ENCODE assay signal across 1 cellular context in the genomic region with DNA sequence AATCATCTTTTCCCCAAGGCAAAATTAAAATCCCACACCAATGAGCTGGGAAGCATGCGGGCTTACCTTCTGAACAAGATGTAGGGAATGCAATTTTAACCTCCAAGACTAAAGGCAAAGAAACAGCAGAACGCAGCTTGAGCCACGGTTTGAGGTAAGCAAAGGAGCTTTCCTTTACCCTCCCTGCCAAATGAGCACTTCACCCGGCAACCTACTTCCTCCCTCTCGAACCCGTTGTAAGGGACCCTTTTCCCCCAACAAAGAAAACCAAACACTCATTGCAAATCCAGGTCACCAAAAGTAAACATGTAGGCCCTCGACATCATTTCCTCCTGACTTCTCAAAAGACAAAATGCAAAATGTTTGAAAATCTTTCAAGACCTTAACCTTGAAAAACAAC.
TF ChIP-seq lines count a peak whose summit lies in the region.

No MANE protein-coding gene starts in this region.

TF ChIP-seq in H1, 55 proteins besides CTCF, POLR2A, EP300 and RAD21:
- no peak for TF ChIP-seq CHD1 (IDR thresholded peaks at IDR 0.05; ENCODE audit: low read depth, low read length)
- TF ChIP-seq SUZ12 (IDR thresholded peaks at IDR 0.05; ENCODE audit: low read length), result no peak
- TF ChIP-seq JUND (IDR thresholded peaks at IDR 0.05; ENCODE audit: low read length), result no peak
- TF ChIP-seq NANOG (IDR thresholded peaks at IDR 0.05; ENCODE audit: insufficient read depth, low read depth, low read length, poor library complexity, severe bottlenecking), result no peak
- TF ChIP-seq RFX5 (IDR thresholded peaks at IDR 0.05; ENCODE audit: borderline replicate concordance, low read depth, low read length), result no peak
- TF ChIP-seq KDM5A (IDR thresholded peaks at IDR 0.05; ENCODE audit: low read length), result no peak
- no peak for TF ChIP-seq SP2 (IDR thresholded peaks at IDR 0.05; ENCODE audit: low read length)
- TF ChIP-seq POU5F1 (IDR thresholded peaks at IDR 0.05; ENCODE audit: low read depth, low read length), result no peak
- no peak for TF ChIP-seq TEAD4 (IDR thresholded peaks at IDR 0.05; ENCODE audit: low read depth, low read length)
- TF ChIP-seq SRF (IDR thresholded peaks at IDR 0.05; ENCODE audit: low read depth, low read length), result no peak
- no peak for TF ChIP-seq CEBPB (IDR thresholded peaks at IDR 0.05; ENCODE audit: low read depth, low read length)
- no peak for TF ChIP-seq RBBP5 (IDR thresholded peaks at IDR 0.05; ENCODE audit: borderline replicate concordance, low read depth, low read length)
